Comparison of ENCODE assay signal across 24 cellular contexts in genomic region chr4:167129146-167129545, GRCh38.
"Had no signal": no experiment of that assay in that cellular context is flagged by ENCODE, and none has a peak within 500 bp of the region (broad histone marks: within the 10 kb centered on the region; RNA-seq: fewer than 3 reads in every experiment).

No MANE protein-coding gene starts in this region.

- H3K27ac ChIP-seq: lower lobe of right lung, pancreas, prostate gland, skin epidermis, stomach, testis, thyroid gland, transverse colon, uterus had no signal

- H3K36me3 ChIP-seq: lower lobe of right lung, pancreas, prostate gland, stomach, thyroid gland, transverse colon, uterus had no signal

- H3K4me1 ChIP-seq: lower lobe of right lung, pancreas, prostate gland, stomach, testis, thyroid gland, transverse colon, uterus had no signal

- ATAC-seq: lower lobe of right lung; naive thymus-derived CD8-positive, alpha-beta T cell; pancreas; sciatic nerve; stimulated activated naive B cell treated with anti-CD40 and anti-IgM and Interleukin-4, amounts not matched to agents 10 μg/mL and 1 μg/mL and 100 μg/mL, for 72 hours; stimulated activated naive CD8-positive, alpha-beta T cell treated with anti-CD3 and anti-CD28 coated beads, Interleukin-15, Interleukin-2, amounts not matched to agents 100 U/mL and 50 U/mL, for 24 hours had no signal

- H3K4me3 ChIP-seq: lower lobe of right lung, pancreas, prostate gland, skin epidermis, stomach, testis, thyroid gland, transverse colon, uterus had no signal

- H3K9me3 ChIP-seq: lower lobe of right lung, pancreas, prostate gland, stomach, testis, thyroid gland, transverse colon, uterus had no signal

- H3K27me3 ChIP-seq: pancreas, stomach, testis, thyroid gland, transverse colon, uterus had no signal

- DNase-seq: hippocampal formation; kidney; lower lobe of right lung; mammary epithelial cell; mesenchymal stem cell; naive thymus-derived CD8-positive, alpha-beta T cell; nucleus accumbens; pancreas; posterior cingulate gyrus; right cardiac atrium; stimulated activated CD4-positive, alpha-beta T cell treated with anti-CD3 and anti-CD28 coated beads, Interleukin-12 subunit alpha, Interleukin-12 subunit beta, amount 100 ng/mL, for 4 hours; stimulated activated CD4-positive, alpha-beta T cell treated with anti-CD3 and anti-CD28 coated beads, Interleukin-15, amount 100 ng/mL, for 24 hours; stimulated activated CD4-positive, alpha-beta T cell treated with anti-CD3 and anti-CD28 coated beads, Interleukin-2, amount 100 ng/mL, for 24 hours; stimulated activated CD4-positive, alpha-beta T cell treated with anti-CD3 and anti-CD28 coated beads, Interleukin-4, amount 100 ng/mL, for 1 hour; stimulated activated naive B cell treated with anti-CD40 and anti-IgM and Interleukin-4, amounts not matched to agents 10 μg/mL and 1 μg/mL and 100 μg/mL, for 72 hours; stimulated activated naive CD8-positive, alpha-beta T cell treated with anti-CD3 and anti-CD28 coated beads, Interleukin-15, Interleukin-2, amounts not matched to agents 100 U/mL and 50 U/mL, for 24 hours; stomach; testis; thyroid gland; transverse colon; uterus had no signal
